In genomic region chr7:157977306-157977705, GRCh38 we compare ENCODE assay signal across 23 cellular contexts.
DNase-seq lines count a peak whose midpoint lies in the region; ATAC-seq and TF ChIP-seq lines count a peak whose summit lies in the region.
"Had no signal": no experiment of that assay in that cellular context is flagged by ENCODE, and none has a peak within 500 bp of the region (broad histone marks: within the 10 kb centered on the region; RNA-seq: fewer than 3 reads in every experiment).

No MANE protein-coding gene starts in this region.

- H3K27me3 Mint-ChIP-seq in progenitor cell of endocrine pancreas, result peaks cover 6% of the 10 kb centered on the region

- no peak for TF ChIP-seq CTCF in progenitor cell of endocrine pancreas (IDR thresholded peaks at IDR 0.05; ENCODE audit: unreplicated experiment)

- no peak for ATAC-seq in HG02571 (IDR thresholded peaks at IDR 0.05; ENCODE audit: unreplicated experiment)
- no peak for ATAC-seq in GM18870 (IDR thresholded peaks at IDR 0.05; ENCODE audit: unreplicated experiment)
- ATAC-seq: GM12878, HepG2, PC-3, SK-N-SH treated with all-trans-retinoic acid at 6 μM for 48 hours, T-cell had no signal

- no peaks in the 10 kb centered on the region for H3K36me3 Mint-ChIP-seq in progenitor cell of endocrine pancreas (ENCODE audit: insufficient read depth)
- H3K36me3 Mint-ChIP-seq: T-cell had no signal

- H3K9me3 Mint-ChIP-seq in progenitor cell of endocrine pancreas (ENCODE audit: low read depth), result peaks cover 4% of the 10 kb centered on the region

- H3K27ac Mint-ChIP-seq in progenitor cell of endocrine pancreas, result peak overlapping the region; percentile 27
- H3K27ac Mint-ChIP-seq: CD4-positive, alpha-beta memory T cell; T-cell had no signal

- H3K4me3 Mint-ChIP-seq in progenitor cell of endocrine pancreas (ENCODE audit: low read depth), result no peak overlapping the region
- H3K4me3 Mint-ChIP-seq: CD4-positive, alpha-beta memory T cell; T-cell had no signal

- DNase-seq in NCI-H1436 (lab: John Stamatoyannopoulos, UW) (peak; percentile 49), NCI-H1436 treated with DMSO at 0.1 percent for 48 hours (lab: John Stamatoyannopoulos, UW) (no peak), NCI-H187 treated with DMSO at 0.1 percent for 48 hours (lab: John Stamatoyannopoulos, UW) (peak; percentile 66), NCI-H69 (lab: John Stamatoyannopoulos, UW) (peak; percentile 13), progenitor cell of endocrine pancreas (ENCODE audit: low spot score, unreplicated experiment) (no peak)
- no peak for DNase-seq in activated CD4-positive, alpha-beta T cell treated with anti-CD3 and anti-CD28 coated beads for 4 hours
- DNase-seq: BE2C, DMS153, EL, GOT3, MV-4-11, NCI-H510A, NCI-H774, PC-3, RPMI8226, SIG-M5, T-cell had no signal

- peaks cover 3% of the 10 kb centered on the region for H3K4me1 Mint-ChIP-seq in progenitor cell of endocrine pancreas (ENCODE audit: low read depth)
- H3K4me1 Mint-ChIP-seq: CD4-positive, alpha-beta memory T cell; T-cell had no signal

Comparison
In these comparisons a context has a peak if more than half of its experiments do, and no peak if none do; other contexts are left out.
1. DNase-seq: peak in NCI-H1436 (single experiment), NCI-H187 treated with DMSO at 0.1 percent for 48 hours (single experiment) and NCI-H69 (single experiment); none in NCI-H1436 treated with DMSO at 0.1 percent for 48 hours (single experiment), progenitor cell of endocrine pancreas (single experiment) and activated CD4-positive, alpha-beta T cell treated with anti-CD3 and anti-CD28 coated beads for 4 hours (0 of 2).